8 cellular contexts compared by ENCODE assay signal in the genomic region with DNA sequence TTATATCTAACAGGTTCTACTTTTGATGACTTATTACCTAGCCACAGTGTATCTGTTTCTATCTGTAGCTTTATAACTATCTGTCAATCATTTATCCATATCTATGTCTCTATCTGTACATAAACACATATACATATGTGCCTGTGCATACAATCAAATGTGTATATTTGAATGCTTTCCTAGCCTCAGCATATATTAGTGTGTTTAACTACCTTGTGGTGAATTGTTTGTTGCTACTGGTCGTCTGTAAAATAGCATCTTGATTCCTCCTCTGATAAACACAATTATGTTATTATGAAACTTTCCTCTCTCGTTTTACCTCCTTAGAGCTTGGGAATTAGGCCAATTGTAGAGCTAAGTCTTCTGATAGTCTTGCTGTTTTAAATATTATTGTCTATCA. TPM values are rescaled to one million over a fixed set of nuclear protein-coding genes. Genes with fewer than 3 reads are reported as not detected.
DNase-seq lines count a peak whose midpoint lies in the region; ATAC-seq, FAIRE-seq and TF ChIP-seq lines count a peak whose summit lies in the region.

No MANE protein-coding gene starts in this region.

- peaks cover 4% of the 10 kb centered on the region for H3K4me1 ChIP-seq in mucosa of descending colon (ENCODE audit: low read depth)

- CTCF ChIA-PET in RWPE1 (lab: Yijun Ruan, JAX) = no interaction called here

- POLR2A ChIA-PET in RWPE1 (lab: Yijun Ruan, JAX; ENCODE audit: low non-redundant PET) = no interaction called here

- H3K27ac ChIP-seq in RWPE1 = no peak overlapping the region

- no peaks in the 10 kb centered on the region for H3K9me3 ChIP-seq in mucosa of descending colon

- DNase-seq in LNCaP clone FGC (ENCODE audit: low read depth) = peak; percentile 65
- DNase-seq in mucosa of descending colon = no peak
- no peak for DNase-seq in GM19239 (ENCODE audit: insufficient read length, low spot score)
- no peak for DNase-seq in RWPE1 (ENCODE audit: low spot score)
- DNase-seq in NCI-H1436 (lab: John Stamatoyannopoulos, UW) = no peak
- no peak for DNase-seq in DMS79 treated with DMSO at 0.1 percent for 48 hours (lab: John Stamatoyannopoulos, UW)

- intact Hi-C loops in mucosa of descending colon (cut with DNase I, micrococcal nuclease) = no loop called here

- H3K36me3 ChIP-seq in mucosa of descending colon (ENCODE audit: low read depth) = no peaks in the 10 kb centered on the region

- TF ChIP-seq CTCF in LNCaP clone FGC (IDR thresholded peaks at IDR 0.05; ENCODE audit: control insufficient read depth, extremely low read depth, insufficient read depth) (no peak), mucosa of descending colon (IDR thresholded peaks at IDR 0.05) (no peak), RWPE1 (conservative IDR thresholded peaks at IDR 0.05; ENCODE audit: low read depth) (no peak)

- H3K4me3 ChIP-seq in LNCaP clone FGC (ENCODE audit: low read depth, low read length) (peak overlapping the region; percentile 23; the same call in 1 of the 2 replicates), mucosa of descending colon (no peak overlapping the region)

- ATAC-seq in GM18499 (IDR thresholded peaks at IDR 0.05; ENCODE audit: insufficient read depth, unreplicated experiment) = peak; percentile 3
- peak; percentile 12 for ATAC-seq in GM21619 (IDR thresholded peaks at IDR 0.05; ENCODE audit: unreplicated experiment)
- ATAC-seq in mucosa of descending colon = peak; percentile 45

- FAIRE-seq in GM19239 (lab: Jason Lieb, UNC) = no peak

RNA-seq across cellular contexts. Expression of a gene that starts 44.4 kb away (rescaled TPM):
- total RNA-seq in mucosa of descending colon = 10 to 100 TPM in 2 of 3 donors, 1 to 10 TPM in 1; 7.4 to 29.3 (median 20.1) TPM
